In the genomic region with DNA sequence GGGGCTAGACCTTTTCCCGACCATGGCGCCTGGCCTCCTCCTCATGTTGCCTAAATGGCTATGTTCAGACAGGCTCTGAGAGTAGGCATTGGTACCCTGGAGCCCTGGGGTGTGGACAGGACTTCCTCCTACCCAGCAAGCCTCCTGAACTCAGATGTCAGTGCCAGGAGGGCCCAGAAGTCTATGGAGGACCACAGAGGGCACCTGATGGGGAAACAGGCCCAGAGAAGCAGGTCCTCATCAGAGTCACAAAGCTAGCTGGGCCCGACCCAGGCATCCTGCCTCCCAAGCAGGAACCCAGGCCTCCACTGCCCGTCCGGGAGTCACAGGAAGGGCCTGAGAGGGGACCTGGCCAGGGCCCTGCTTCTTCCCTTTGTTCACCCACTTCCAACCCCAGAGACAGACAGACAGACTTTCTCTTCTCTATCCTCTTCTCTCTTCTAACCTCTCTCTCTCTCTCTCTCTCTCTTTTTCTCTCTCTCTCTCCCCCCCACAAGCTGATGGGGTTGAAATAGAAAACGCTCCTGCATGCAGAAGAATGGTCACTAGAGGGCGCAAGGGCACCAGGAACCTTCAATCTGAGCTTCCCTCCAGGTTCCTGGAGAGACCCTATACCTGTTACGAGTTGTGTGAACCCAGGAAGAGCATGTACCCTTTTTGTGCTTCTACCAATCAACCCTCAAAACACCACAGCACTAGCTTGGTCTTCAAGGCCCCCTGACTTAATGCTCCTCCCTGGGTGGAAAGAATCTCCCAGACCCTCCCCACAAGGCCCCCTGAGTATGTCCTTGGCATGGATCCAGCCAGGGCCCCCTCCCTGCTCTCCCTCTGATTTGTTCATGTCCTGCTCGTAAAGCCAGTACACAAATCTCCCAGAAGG, we compare ENCODE assay signal across 1 cellular context.
TF ChIP-seq lines count a peak whose summit lies in the region.

No MANE protein-coding gene starts in this region.

TF ChIP-seq in endothelial cell of umbilical vein, 7 proteins besides CTCF, POLR2A, EP300 and RAD21 (continued from another document):
- TF ChIP-seq, protein P1, sequence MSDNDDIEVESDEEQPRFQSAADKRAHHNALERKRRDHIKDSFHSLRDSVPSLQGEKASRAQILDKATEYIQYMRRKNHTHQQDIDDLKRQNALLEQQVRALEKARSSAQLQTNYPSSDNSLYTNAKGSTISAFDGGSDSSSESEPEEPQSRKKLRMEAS (IDR thresholded peaks at IDR 0.05; ENCODE audit: insufficient read depth, insufficient read length): no peak
